In the genomic region with DNA sequence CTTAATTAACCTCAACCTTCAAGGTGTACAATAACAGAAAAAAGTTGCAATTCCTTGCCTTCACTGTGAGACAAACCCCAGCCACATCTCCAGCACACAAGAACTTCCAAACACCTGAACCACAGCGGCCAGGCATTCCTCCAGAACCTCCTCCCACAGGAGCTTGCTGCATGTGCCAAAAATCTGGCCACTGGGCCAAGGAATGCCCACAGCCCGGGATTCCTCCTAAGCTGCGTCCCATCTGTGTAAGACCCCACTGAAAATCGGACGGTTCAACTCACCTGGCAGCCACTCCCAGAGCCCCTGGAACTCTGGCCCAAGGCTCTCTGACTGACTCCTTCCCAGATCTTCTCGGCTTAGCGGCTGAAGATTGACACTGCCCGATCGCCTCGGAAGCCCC, we compare ENCODE assay signal across 6 cellular contexts.
A peak's percentile ranks its signal among the peaks of the same experiment; 100 is the strongest.
DNase-seq lines count a peak whose midpoint lies in the region; TF ChIP-seq lines count a peak whose summit lies in the region.
"Not testable (repeated sequence)": the region's sequence is repeated elsewhere in the genome, so short reads cannot be mapped to it uniquely, and the experiment has no call there.

No MANE protein-coding gene starts in this region.

- H3K4me3 Mint-ChIP-seq in H9 (peak overlapping the region; percentile 82 to 86), endodermal cell (peak overlapping the region; percentile 88)

- H2BK120ac ChIP-seq in H9 (ENCODE audit: low read depth, low read length, poor library complexity, severe bottlenecking): not testable (repeated sequence)

- H4K20me1 ChIP-seq in H9 (ENCODE audit: control insufficient read depth, insufficient read depth, insufficient read length): not testable (repeated sequence)

- not testable (repeated sequence) for H3K79me2 ChIP-seq in H9 (ENCODE audit: insufficient read depth, low read length)

- H3K9ac ChIP-seq in ES-I3 (ENCODE audit: low read depth, low read length): peak overlapping the region; percentile 38
- peak overlapping the region; percentile 50 for H3K9ac ChIP-seq in H9 (ENCODE audit: extremely low read depth, insufficient read length, low read length)
- H3K9ac ChIP-seq in HUES64 (ENCODE audit: low read depth, low read length): peak overlapping the region; percentile 52; the same call in 1 of the 2 replicates
- not testable (repeated sequence) for H3K9ac ChIP-seq in endodermal cell (ENCODE audit: extremely low read depth, low read length, poor library complexity, severe bottlenecking); iPS-20b (ENCODE audit: low read depth, low read length)

- H3K27me3 Mint-ChIP-seq in H9 (ENCODE audit: low read depth); endodermal cell (ENCODE audit: insufficient read depth): not testable (repeated sequence)

- H3K18ac ChIP-seq in H9 (ENCODE audit: insufficient read length, low read depth, low read length): not testable (repeated sequence)

- H4K5ac ChIP-seq in H9 (ENCODE audit: insufficient read length, low read depth, low read length): not testable (repeated sequence)

- H3K79me1 ChIP-seq in H9 (ENCODE audit: insufficient read depth, low read depth, low read length, poor library complexity, severe bottlenecking): not testable (repeated sequence)

- not testable (repeated sequence) for H2BK5ac ChIP-seq in H9 (ENCODE audit: insufficient read length, low read length)

- not testable (repeated sequence) for H3K23me2 ChIP-seq in H9 (ENCODE audit: insufficient read length, low read depth, low read length, poor library complexity, severe bottlenecking)

- not testable (repeated sequence) for H3K36me3 ChIP-seq in ES-I3 (ENCODE audit: insufficient read depth, low read length); endodermal cell (ENCODE audit: control insufficient read depth, insufficient read depth, low read length)
- peaks cover 16% of the 10 kb centered on the region for H3K36me3 ChIP-seq in HUES64 (ENCODE audit: insufficient read depth, low read length)
- peaks cover 16% of the 10 kb centered on the region for H3K36me3 ChIP-seq in iPS-20b (ENCODE audit: insufficient read depth, low read depth, low read length)

- H2BK12ac ChIP-seq in H9 (ENCODE audit: insufficient read length, low read depth, low read length): not testable (repeated sequence)

- H3K14ac ChIP-seq in H9 (ENCODE audit: insufficient read depth, low read length): not testable (repeated sequence)

- not testable (repeated sequence) for H2AK5ac ChIP-seq in H9 (ENCODE audit: insufficient read length, low read length)

- not testable (repeated sequence) for H3K27me3 ChIP-seq in H9 (ENCODE audit: insufficient read depth, low read length); HUES64 (ENCODE audit: insufficient read depth, low read length); endodermal cell (ENCODE audit: control insufficient read depth, insufficient read depth, low read length, poor library complexity, severe bottlenecking); iPS-20b (ENCODE audit: insufficient read depth, low read length)

- H2AFZ ChIP-seq in H9 (ENCODE audit: low read length): not testable (repeated sequence)

- H3K56ac ChIP-seq in H9 (ENCODE audit: insufficient read length, low read depth, low read length): not testable (repeated sequence)

- H3K4me1 ChIP-seq in ES-I3 (ENCODE audit: insufficient read depth, low read length): peaks cover 10% of the 10 kb centered on the region; the same call in 1 of the 2 replicates
- H3K4me1 ChIP-seq in H9 (ENCODE audit: insufficient read depth, low read length); endodermal cell (ENCODE audit: control insufficient read depth, insufficient read depth, low read length); iPS-20b (ENCODE audit: insufficient read depth, low read length): not testable (repeated sequence)
- peaks cover 38% of the 10 kb centered on the region for H3K4me1 ChIP-seq in HUES64 (ENCODE audit: insufficient read depth, low read length)

- H3K23ac ChIP-seq in H9 (ENCODE audit: insufficient read length, low read depth, low read length): not testable (repeated sequence)

- H2BK15ac ChIP-seq in H9 (ENCODE audit: low read depth, low read length): not testable (repeated sequence)

- WGBS in H9 (ENCODE audit: extremely low coverage, insufficient read length, low lambda C conversion rate): no CpG with 5 or more reads among the region's 10 CpGs
- WGBS in HUES64: 75% methylated on average over 10 of the region's 10 CpGs
- 77% methylated on average over 10 of the region's 10 CpGs; no CpG with 5 or more reads in 1 of the 2 experiments for WGBS in endodermal cell (ENCODE audit: insufficient coverage in 1 of 2, insufficient read length in 1 of 2), 2 experiments

- H3T11ph ChIP-seq in H9 (ENCODE audit: low read length): not testable (repeated sequence)

- not testable (repeated sequence) for H4K8ac ChIP-seq in H9 (replicated peaks; ENCODE audit: insufficient read length, low read depth, low read length)

- not testable (repeated sequence) for H3K9me3 ChIP-seq in ES-I3 (ENCODE audit: control insufficient read depth, insufficient read depth, low read length); H9 (ENCODE audit: control insufficient read depth, low read depth, low read length); HUES64 (ENCODE audit: insufficient read depth, low read depth, low read length); endodermal cell (ENCODE audit: control insufficient read depth, low read length); iPS-20b (ENCODE audit: insufficient read depth, low read depth, low read length)

- not testable (repeated sequence) for TF ChIP-seq CTCF in H9 (conservative IDR thresholded peaks at IDR 0.05); endodermal cell (conservative IDR thresholded peaks at IDR 0.05)

- not testable (repeated sequence) for DNase-seq in H9, endodermal cell

- H3K36me3 Mint-ChIP-seq in H9 (ENCODE audit: insufficient read depth in 1 of 3, low read depth in 3 of 3): peaks cover 0 to 54% (median 29%) of the 10 kb centered on the region in 3 experiments; a peak in 5 of 7 replicates
- H3K36me3 Mint-ChIP-seq in endodermal cell (ENCODE audit: low read depth): peaks cover 17% of the 10 kb centered on the region

- peak overlapping the region in 2 of 3 experiments; percentile 74 to 95; a peak in 3 of 7 replicates for H3K27ac Mint-ChIP-seq in H9
- H3K27ac Mint-ChIP-seq in endodermal cell: peak overlapping the region; percentile 92

- not testable (repeated sequence) for H4K91ac ChIP-seq in H9 (ENCODE audit: insufficient read length, low read depth, low read length)

- H3K4me1 Mint-ChIP-seq in H9 (peaks cover 28 to 61% of the 10 kb centered on the region in 2 experiments), endodermal cell (peaks cover 61% of the 10 kb centered on the region)

- not testable (repeated sequence) for H3K4ac ChIP-seq in H9 (ENCODE audit: low read depth, low read length)

- H3K4me3 ChIP-seq in HUES64 (ENCODE audit: low read length): peak overlapping the region; percentile 63
- H3K4me3 ChIP-seq in endodermal cell (ENCODE audit: low read length): not testable (repeated sequence)
- peak overlapping the region; percentile 27 for H3K4me3 ChIP-seq in iPS-11a (ENCODE audit: low read depth, low read length)
- H3K4me3 ChIP-seq in iPS-20b (ENCODE audit: low read length): peak overlapping the region; percentile 43; the same call in 1 of the 2 replicates

- not testable (repeated sequence) for H2BK20ac ChIP-seq in H9 (ENCODE audit: low read depth, low read length, poor library complexity, severe bottlenecking)

- H3K27ac ChIP-seq in H9 (ENCODE audit: insufficient read length, low read depth, low read length); HUES64 (ENCODE audit: low read depth, low read length); endodermal cell (ENCODE audit: low read depth, low read length); iPS-20b (ENCODE audit: low read length): not testable (repeated sequence)

- H3K4me2 ChIP-seq in H9 (ENCODE audit: insufficient read depth, insufficient read length, low read length): peak overlapping the region; percentile 28

- H3K9me3 Mint-ChIP-seq in H9, endodermal cell: not testable (repeated sequence)
